In genomic region chr4:113398441-113399143, GRCh38 we compare ENCODE assay signal across 12 cellular contexts.
"Had no signal": no experiment of that assay in that cellular context is flagged by ENCODE, and none has a peak within 500 bp of the region (broad histone marks: within the 10 kb centered on the region; RNA-seq: fewer than 3 reads in every experiment).

No MANE protein-coding gene starts in this region.

- H3K4me1 ChIP-seq: breast epithelium, thyroid gland, uterus had no signal

- H3K9me3 ChIP-seq: breast epithelium, esophagus muscularis mucosa, thyroid gland, uterus had no signal

- H3K36me3 ChIP-seq: breast epithelium, esophagus muscularis mucosa, thyroid gland, uterus had no signal

- H3K27ac Mint-ChIP-seq: activated CD4-positive, alpha-beta memory T cell treated with anti-CD3 and anti-CD28 coated beads for 36 hours; activated naive CD8-positive, alpha-beta T cell treated with anti-CD3 and anti-CD28 coated beads, Interleukin-2, amount 10 ng/mL, durations not matched to agents 7 days and 5 days; activated T-cell treated with anti-CD3 and anti-CD28 coated beads, Interleukin-2, amount 50 U/mL, for 72 hours; endodermal cell had no signal

- DNase-seq: activated CD4-positive, alpha-beta memory T cell treated with anti-CD3 and anti-CD28 coated beads for 36 hours; activated CD4-positive, alpha-beta T cell treated with anti-CD3 and anti-CD28 coated beads for 1 hour; activated naive CD8-positive, alpha-beta T cell treated with anti-CD3 and anti-CD28 coated beads, Interleukin-2, amount 10 ng/mL, durations not matched to agents 7 days and 5 days; activated T-cell treated with anti-CD3 and anti-CD28 coated beads, Interleukin-2, amount 50 U/mL, for 72 hours; endodermal cell; left ventricle myocardium superior; retina; thyroid gland; uterus had no signal

- H3K4me3 ChIP-seq: breast epithelium, esophagus muscularis mucosa, skin epidermis, thyroid gland, uterus had no signal

- H3K4me3 Mint-ChIP-seq: activated CD4-positive, alpha-beta memory T cell treated with anti-CD3 and anti-CD28 coated beads for 36 hours; activated naive CD8-positive, alpha-beta T cell treated with anti-CD3 and anti-CD28 coated beads, Interleukin-2, amount 10 ng/mL, durations not matched to agents 7 days and 5 days; activated T-cell treated with anti-CD3 and anti-CD28 coated beads, Interleukin-2, amount 50 U/mL, for 72 hours; endodermal cell had no signal

- H3K27me3 Mint-ChIP-seq: activated CD4-positive, alpha-beta memory T cell treated with anti-CD3 and anti-CD28 coated beads for 36 hours had no signal

- H3K9me3 Mint-ChIP-seq: activated CD4-positive, alpha-beta memory T cell treated with anti-CD3 and anti-CD28 coated beads for 36 hours; activated naive CD8-positive, alpha-beta T cell treated with anti-CD3 and anti-CD28 coated beads, Interleukin-2, amount 10 ng/mL, durations not matched to agents 7 days and 5 days; activated T-cell treated with anti-CD3 and anti-CD28 coated beads, Interleukin-2, amount 50 U/mL, for 72 hours had no signal

- ATAC-seq: activated T-cell treated with anti-CD3 and anti-CD28 coated beads, Interleukin-2, amount 50 U/mL, for 72 hours; left ventricle myocardium superior had no signal

- H3K36me3 Mint-ChIP-seq: activated CD4-positive, alpha-beta memory T cell treated with anti-CD3 and anti-CD28 coated beads for 36 hours; activated naive CD8-positive, alpha-beta T cell treated with anti-CD3 and anti-CD28 coated beads, Interleukin-2, amount 10 ng/mL, durations not matched to agents 7 days and 5 days had no signal

- H3K4me1 Mint-ChIP-seq: activated naive CD8-positive, alpha-beta T cell treated with anti-CD3 and anti-CD28 coated beads, Interleukin-2, amount 10 ng/mL, durations not matched to agents 7 days and 5 days had no signal

- H3K27me3 ChIP-seq: breast epithelium, esophagus muscularis mucosa, thyroid gland, uterus had no signal

- H3K27ac ChIP-seq: breast epithelium, esophagus muscularis mucosa, thyroid gland, uterus had no signal
